ENCODE assay signal across 12 cellular contexts in the genomic region with DNA sequence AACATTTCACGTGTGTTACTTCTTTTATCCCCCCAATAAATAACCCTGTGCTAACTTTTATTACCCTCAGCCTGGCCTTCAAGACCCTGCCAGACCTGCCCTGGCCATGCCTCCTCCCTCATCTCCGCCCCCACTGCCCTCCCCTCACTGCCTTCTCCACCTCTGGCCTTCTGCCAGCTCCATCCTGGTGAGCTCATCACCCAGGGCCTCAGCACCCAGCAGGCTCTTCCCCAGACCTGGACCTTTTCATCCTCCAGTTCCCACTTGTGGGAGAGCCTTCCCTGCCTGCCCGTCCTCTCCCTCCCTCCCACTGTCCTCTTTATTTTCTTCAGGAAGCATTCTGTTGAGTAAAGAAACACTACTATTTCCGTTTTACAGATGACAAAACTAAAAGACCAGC.
DNase-seq lines count a peak whose midpoint lies in the region; ATAC-seq and TF ChIP-seq lines count a peak whose summit lies in the region.
"Had no signal": no experiment of that assay in that cellular context is flagged by ENCODE, and none has a peak within 500 bp of the region (broad histone marks: within the 10 kb centered on the region; RNA-seq: fewer than 3 reads in every experiment).

No MANE protein-coding gene starts in this region.

- H3K27ac ChIP-seq in gastroesophageal sphincter (peak overlapping the region in 3 of 4 donors; percentile 32 to 93 (median 87)), stomach smooth muscle (ENCODE audit: low read length) (peak overlapping the region; percentile 37), H9 (ENCODE audit: insufficient read length, low read depth, low read length) (no peak overlapping the region)
- H3K27ac ChIP-seq: BLaER1, right lobe of liver had no signal

- no peak overlapping the region for H2AK5ac ChIP-seq in H9 (ENCODE audit: insufficient read length, low read length)

- peak overlapping the region; percentile 35 for H3K27ac Mint-ChIP-seq in activated CD4-positive, alpha-beta T cell treated with anti-CD3 and anti-CD28 coated beads for 36 hours
- H3K27ac Mint-ChIP-seq in H9 = peak overlapping the region in 1 of 3 experiments; percentile 90; a peak in 1 of 7 replicates

- whole genome bisulfite sequencing in gastroesophageal sphincter (ENCODE audit: low coverage in 1 of 2), 2 donors = 31 to 44% methylated on average over 3 of the region's 4 CpGs
- no CpG with 5 or more reads among the region's 4 CpGs for WGBS in H9 (ENCODE audit: extremely low coverage, insufficient read length, low lambda C conversion rate)

- no peaks in the 10 kb centered on the region for H3K9me3 ChIP-seq in gastroesophageal sphincter
- H3K9me3 ChIP-seq in stomach smooth muscle (ENCODE audit: control insufficient read depth in 2 of 2, low read length in 2 of 2) = no peaks in the 10 kb centered on the region
- no peaks in the 10 kb centered on the region for H3K9me3 ChIP-seq in H9 (ENCODE audit: control insufficient read depth, low read depth, low read length)
- H3K9me3 ChIP-seq: BLaER1, right lobe of liver had no signal

- peaks cover 8% of the 10 kb centered on the region for H3K79me1 ChIP-seq in H9 (ENCODE audit: insufficient read depth, low read depth, low read length, poor library complexity, severe bottlenecking)

- peaks cover 8% of the 10 kb centered on the region for H3K79me2 ChIP-seq in H9 (ENCODE audit: insufficient read depth, low read length)

- no peak overlapping the region for H2BK120ac ChIP-seq in H9 (ENCODE audit: low read depth, low read length, poor library complexity, severe bottlenecking)

- no peak for ATAC-seq in activated CD4-positive, alpha-beta T cell treated with anti-CD3 and anti-CD28 coated beads for 36 hours
- ATAC-seq in gastroesophageal sphincter (no peak), GM18511 (IDR thresholded peaks at IDR 0.05; ENCODE audit: unreplicated experiment) (no peak)
- ATAC-seq: stimulated activated naive CD8-positive, alpha-beta T cell treated with anti-CD3 and anti-CD28 coated beads, Interleukin-15, Interleukin-2, amounts not matched to agents 100 U/mL and 50 U/mL, for 24 hours had no signal

- peaks cover 12% of the 10 kb centered on the region for H3K36me3 Mint-ChIP-seq in activated CD4-positive, alpha-beta T cell treated with anti-CD3 and anti-CD28 coated beads for 36 hours (ENCODE audit: low read depth)
- peaks cover 14 to 49% (median 31%) of the 10 kb centered on the region in 3 experiments; a peak in 6 of 7 replicates for H3K36me3 Mint-ChIP-seq in H9 (ENCODE audit: insufficient read depth in 1 of 3, low read depth in 3 of 3)

- no peak overlapping the region for H3K4me2 ChIP-seq in H9 (ENCODE audit: insufficient read depth, insufficient read length, low read length)
- H3K4me2 ChIP-seq: BLaER1 had no signal

- no peak overlapping the region for H3T11ph ChIP-seq in H9 (ENCODE audit: low read length)

- CTCF ChIA-PET in activated CD4-positive, alpha-beta T cell treated with anti-CD3 and anti-CD28 coated beads for 36 hours (lab: Charles Lee) = interaction anchor here (0.8 to 1.3 kb wide), 2 partner anchors 18 to 158 kb away, joined by 3 read pairs; no protein-coding TSS in a partner anchor

- no peak overlapping the region for H4K91ac ChIP-seq in H9 (ENCODE audit: insufficient read length, low read depth, low read length)

- no peak overlapping the region for H2AFZ ChIP-seq in H9 (ENCODE audit: low read length)

- H3K23me2 ChIP-seq in H9 (ENCODE audit: insufficient read length, low read depth, low read length, poor library complexity, severe bottlenecking) = no peaks in the 10 kb centered on the region

- H2BK5ac ChIP-seq in H9 (ENCODE audit: insufficient read length, low read length) = no peak overlapping the region

- H3K4me1 ChIP-seq in gastroesophageal sphincter (peaks cover 2 to 63% (median 28%) of the 10 kb centered on the region in 3 donors), stomach smooth muscle (ENCODE audit: control insufficient read depth, insufficient read depth, low read length) (peaks cover 43% of the 10 kb centered on the region), H9 (ENCODE audit: insufficient read depth, low read length) (no peaks in the 10 kb centered on the region)

- H2BK15ac ChIP-seq in H9 (ENCODE audit: low read depth, low read length) = no peak overlapping the region

- intact Hi-C loops in activated CD4-positive, alpha-beta T cell treated with anti-CD3 and anti-CD28 coated beads for 36 hours (cut with DNase I, micrococcal nuclease) = no loop called here

- H3K4me1 Mint-ChIP-seq in activated CD4-positive, alpha-beta T cell treated with anti-CD3 and anti-CD28 coated beads for 36 hours = peaks cover 23% of the 10 kb centered on the region
- no peaks in the 10 kb centered on the region for H3K4me1 Mint-ChIP-seq in H9

- H3K4ac ChIP-seq in H9 (ENCODE audit: low read depth, low read length) = no peak overlapping the region

- H3K23ac ChIP-seq in H9 (ENCODE audit: insufficient read length, low read depth, low read length) = no peak overlapping the region

- no peak overlapping the region for H3K14ac ChIP-seq in H9 (ENCODE audit: insufficient read depth, low read length)

- POLR2A ChIA-PET in activated CD4-positive, alpha-beta T cell treated with anti-CD3 and anti-CD28 coated beads for 36 hours (lab: Charles Lee) = no interaction called here

- peaks cover 0 to 59% of the 10 kb centered on the region in 2 donors for H3K36me3 ChIP-seq in gastroesophageal sphincter
- peaks cover 12 to 25% of the 10 kb centered on the region in 2 donors for H3K36me3 ChIP-seq in stomach smooth muscle (ENCODE audit: control insufficient read depth in 2 of 2, insufficient read depth in 2 of 2, low read length in 2 of 2)

- no peaks in the 10 kb centered on the region for H3K9me3 Mint-ChIP-seq in activated CD4-positive, alpha-beta T cell treated with anti-CD3 and anti-CD28 coated beads for 36 hours (ENCODE audit: low read depth)
- no peaks in the 10 kb centered on the region for H3K9me3 Mint-ChIP-seq in H9

- TF ChIP-seq EP300 in gastroesophageal sphincter (IDR thresholded peaks at IDR 0.05) = no peak

- no peaks in the 10 kb centered on the region for H3K27me3 Mint-ChIP-seq in activated CD4-positive, alpha-beta T cell treated with anti-CD3 and anti-CD28 coated beads for 36 hours
- H3K27me3 Mint-ChIP-seq in H9 (ENCODE audit: low read depth) = no peaks in the 10 kb centered on the region; the same call in 1 of the 2 replicates

- H2BK20ac ChIP-seq in H9 (ENCODE audit: low read depth, low read length, poor library complexity, severe bottlenecking) = no peak overlapping the region

- H4K8ac ChIP-seq in H9 (replicated peaks; ENCODE audit: insufficient read length, low read depth, low read length) = no peak overlapping the region

- no peaks in the 10 kb centered on the region for H3K27me3 ChIP-seq in gastroesophageal sphincter
- H3K27me3 ChIP-seq in stomach smooth muscle (ENCODE audit: control insufficient read depth in 1 of 2, insufficient read depth in 2 of 2, low read length in 2 of 2) = no peaks in the 10 kb centered on the region
- no peaks in the 10 kb centered on the region for H3K27me3 ChIP-seq in H9 (ENCODE audit: insufficient read depth, low read length)
- H3K27me3 ChIP-seq: BLaER1, right lobe of liver had no signal

- H2BK12ac ChIP-seq in H9 (ENCODE audit: insufficient read length, low read depth, low read length) = no peak overlapping the region

- H3K18ac ChIP-seq in H9 (ENCODE audit: insufficient read length, low read depth, low read length) = no peak overlapping the region

- in situ Hi-C loops in SK-MEL-5 (cut with HindIII; ENCODE audit: low pct_unique_long_range_greater_than_20kb, low sequenced_read_pairs) = no loop called here
- in situ Hi-C loops in GM13977 (cut with MboI; ENCODE audit: low pct_unique_long_range_greater_than_20kb, low sequenced_read_pairs, unreplicated experiment) = loop anchor here (25.0 kb wide), 1 partner anchor 203 kb away; a partner anchor contains a TSS

- no peak for TF ChIP-seq CTCF in gastroesophageal sphincter (IDR thresholded peaks at IDR 0.05)
- TF ChIP-seq CTCF in H9 (conservative IDR thresholded peaks at IDR 0.05) = no peak
- TF ChIP-seq CTCF in GM13977 (IDR thresholded peaks at IDR 0.05; ENCODE audit: extremely low read depth, insufficient read depth, missing control alignments) = no peak

- no peak overlapping the region for H3K4me3 Mint-ChIP-seq in activated CD4-positive, alpha-beta T cell treated with anti-CD3 and anti-CD28 coated beads for 36 hours
- no peak overlapping the region for H3K4me3 Mint-ChIP-seq in H9

- no peak for DNase-seq in activated CD4-positive, alpha-beta T cell treated with anti-CD3 and anti-CD28 coated beads for 36 hours
- DNase-seq in activated CD4-positive, alpha-beta T cell treated with anti-CD3 and anti-CD28 coated beads, Interleukin-2, amount 50 U/mL, for 4 hours = no peak
- DNase-seq in SK-MEL-5 (ENCODE audit: low read depth, low spot score) (peak; percentile 5), H9 (no peak), GM13977 (ENCODE audit: low spot score) (no peak)
- DNase-seq: NCI-H446; stimulated activated naive CD8-positive, alpha-beta T cell treated with anti-CD3 and anti-CD28 coated beads, Interleukin-15, Interleukin-2, amounts not matched to agents 100 U/mL and 50 U/mL, for 24 hours had no signal

- TF ChIP-seq POLR2A in gastroesophageal sphincter (IDR thresholded peaks at IDR 0.05) = no peak

- H3K9ac ChIP-seq in stomach smooth muscle (ENCODE audit: low read length in 2 of 2) (no peak overlapping the region), H9 (ENCODE audit: extremely low read depth, insufficient read length, low read length) (no peak overlapping the region)
- H3K9ac ChIP-seq: BLaER1 had no signal

- H3K56ac ChIP-seq in H9 (ENCODE audit: insufficient read length, low read depth, low read length) = no peak overlapping the region

- H4K5ac ChIP-seq in H9 (ENCODE audit: insufficient read length, low read depth, low read length) = no peak overlapping the region

- H3K4me3 ChIP-seq in gastroesophageal sphincter (no peak overlapping the region), stomach smooth muscle (ENCODE audit: low read length in 2 of 2) (no peak overlapping the region)
- H3K4me3 ChIP-seq: BLaER1, right lobe of liver had no signal

- no peaks in the 10 kb centered on the region for H4K20me1 ChIP-seq in H9 (ENCODE audit: control insufficient read depth, insufficient read depth, insufficient read length)
